In the genomic region with DNA sequence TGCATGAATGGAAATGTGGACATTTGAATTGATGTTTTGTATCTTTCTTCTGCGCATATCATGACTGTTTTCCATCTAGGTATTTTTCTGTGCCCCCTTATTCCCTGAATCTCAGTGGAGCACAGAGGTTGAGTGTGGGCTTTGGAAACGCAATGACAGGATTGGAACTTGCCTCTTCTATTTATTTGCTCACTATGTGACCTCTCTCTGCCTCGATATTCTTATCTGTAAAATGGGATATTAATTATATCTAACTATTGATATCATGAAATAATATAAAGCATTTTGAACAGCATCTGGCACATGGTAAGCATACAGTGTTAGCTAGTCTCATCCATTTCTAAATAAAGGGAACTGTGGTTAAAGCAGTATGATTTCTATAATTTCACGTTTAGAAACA, we compare ENCODE assay signal across 25 cellular contexts. TPM values are rescaled to one million over a fixed set of nuclear protein-coding genes. Genes with fewer than 3 reads are reported as not detected.
DNase-seq lines count a peak whose midpoint lies in the region; ATAC-seq, FAIRE-seq and TF ChIP-seq lines count a peak whose summit lies in the region.
"Had no signal": no experiment of that assay in that cellular context is flagged by ENCODE, and none has a peak within 500 bp of the region (broad histone marks: within the 10 kb centered on the region; RNA-seq: fewer than 3 reads in every experiment).

No MANE protein-coding gene starts in this region.

- H3K9me2 ChIP-seq in hepatocyte (replicated peaks; ENCODE audit: insufficient read depth), result no peaks in the 10 kb centered on the region

- peaks cover 24% of the 10 kb centered on the region for H3K4me1 Mint-ChIP-seq in activated T-helper 17 cell treated with anti-CD3 and anti-CD28 coated beads, Interleukin-2, amount 50 U/mL, for 72 hours
- H3K4me1 Mint-ChIP-seq: H9 had no signal

- CTCF ChIA-PET in HepG2 (lab: Yijun Ruan, JAX; ENCODE audit: low intra/inter-chr PET ratio, low total read pairs), result no interaction called here

- H3K27me3 ChIP-seq in cardiac muscle cell (no peaks in the 10 kb centered on the region), heart left ventricle (no peaks in the 10 kb centered on the region), HepG2 (ENCODE audit: control insufficient read depth in 1 of 2, insufficient read depth in 2 of 2, low read length in 2 of 2) (no peaks in the 10 kb centered on the region), right lobe of liver (no peaks in the 10 kb centered on the region), hepatocyte (no peaks in the 10 kb centered on the region)
- H3K27me3 ChIP-seq: BLaER1 had no signal

- POLR2A ChIA-PET in HepG2 (lab: Yijun Ruan, JAX), result no interaction called here

- no TSS peak for BruUV-seq in HepG2 (replicated peaks; lab: Mats Ljungman, UMichigan)

- H3K27me3 Mint-ChIP-seq in activated T-helper 17 cell treated with anti-CD3 and anti-CD28 coated beads, Interleukin-2, amount 50 U/mL, for 72 hours, result no peaks in the 10 kb centered on the region
- H3K27me3 Mint-ChIP-seq: B cell; CD4-positive, CD25-positive, alpha-beta regulatory T cell had no signal

- in situ Hi-C loops in HepG2 (cut with HindIII; ENCODE audit: extremely low pct_ligation_motif_present, low pct_unique_long_range_greater_than_20kb), result no loop called here

- H4K20me1 ChIP-seq in HepG2 (ENCODE audit: insufficient read depth, low read length) (no peaks in the 10 kb centered on the region), hepatocyte (ENCODE audit: insufficient read depth, poor library complexity, severe bottlenecking) (no peaks in the 10 kb centered on the region)
- H4K20me1 ChIP-seq: BLaER1 had no signal

- no peak for FAIRE-seq in HepG2 (lab: Jason Lieb, UNC)
- FAIRE-seq: A204.1, G401.6, GM12892, GM19239, H1 had no signal

- ATAC-seq in heart left ventricle (no peak), HepG2 (no peak), right lobe of liver (no peak)
- ATAC-seq in activated T-helper 17 cell treated with anti-CD3 and anti-CD28 coated beads, Interleukin-2, amount 50 U/mL, for 72 hours (replicated peaks), result no peak
- ATAC-seq: CD8-positive, alpha-beta T cell had no signal

- TF ChIP-seq EP300 in HepG2 (IDR thresholded peaks at IDR 0.05; ENCODE audit: low read depth in 2 of 2, low read length in 2 of 2) (no peak), HepG2 (CRISPR knock-in tag; IDR thresholded peaks at IDR 0.05; ENCODE audit: borderline replicate concordance) (no peak)

- H3K79me2 ChIP-seq in HepG2 (ENCODE audit: insufficient read depth, low read length) (no peaks in the 10 kb centered on the region), hepatocyte (no peaks in the 10 kb centered on the region)

- DNase-seq in cardiac muscle cell (ENCODE audit: low read depth in 1 of 2, low spot score in 1 of 2) (no peak), heart left ventricle (no peak), HepG2 (ENCODE audit: low spot score) (no peak), right lobe of liver (no peak), hepatocyte (ENCODE audit: low spot score) (no peak), HCEC 1CT (no peak), SW480 (ENCODE audit: low spot score) (no peak)
- DNase-seq: Caco-2; CD4-positive, CD25-positive, alpha-beta regulatory T cell; CD8-positive, alpha-beta T cell; DMS153; DND-41; H9 had no signal

- TF ChIP-seq POLR2A in heart left ventricle (IDR thresholded peaks at IDR 0.05) (no peak), HepG2 (IDR thresholded peaks at IDR 0.05; ENCODE audit: insufficient read depth in 1 of 2, low read depth in 2 of 2, low read length in 2 of 2) (no peak), right lobe of liver (IDR thresholded peaks at IDR 0.05) (no peak)

- H3K4me1 ChIP-seq in cardiac muscle cell (ENCODE audit: low read depth) (peaks cover 10% of the 10 kb centered on the region), heart left ventricle (peaks cover 0 to 9% (median 0%) of the 10 kb centered on the region in 12 donors), HepG2 (ENCODE audit: insufficient read depth, low read length) (no peaks in the 10 kb centered on the region), right lobe of liver (no peaks in the 10 kb centered on the region), hepatocyte (ENCODE audit: insufficient read depth) (no peaks in the 10 kb centered on the region)
- H3K4me1 ChIP-seq: BLaER1, Caco-2 had no signal

- H2AFZ ChIP-seq in HepG2 (ENCODE audit: low read length), result no peak overlapping the region
- H2AFZ ChIP-seq in hepatocyte, result no peak overlapping the region
- H2AFZ ChIP-seq: GM23248 had no signal

- no peaks in the 10 kb centered on the region for H3K9me3 Mint-ChIP-seq in activated T-helper 17 cell treated with anti-CD3 and anti-CD28 coated beads, Interleukin-2, amount 50 U/mL, for 72 hours
- H3K9me3 Mint-ChIP-seq: CD4-positive, CD25-positive, alpha-beta regulatory T cell; CD8-positive, alpha-beta T cell; H9; HFFc6 had no signal

- peak overlapping the region; percentile 48 for H3K4me3 Mint-ChIP-seq in activated T-helper 17 cell treated with anti-CD3 and anti-CD28 coated beads, Interleukin-2, amount 50 U/mL, for 72 hours
- H3K4me3 Mint-ChIP-seq: B cell; CD4-positive, CD25-positive, alpha-beta regulatory T cell; CD8-positive, alpha-beta T cell; H9; HFFc6 had no signal

- 89 to 95% (median 91%) methylated on average over 4 of the region's 4 CpGs for WGBS in heart left ventricle, 4 donors
- 98% methylated on average over 4 of the region's 4 CpGs for WGBS in HepG2 (ENCODE audit: low lambda C conversion rate)
- 94% methylated on average over 4 of the region's 4 CpGs for WGBS in right lobe of liver (ENCODE audit: insufficient coverage, low coverage, low lambda C conversion rate, missing lambda C conversion rate)
- 94% methylated on average over 4 of the region's 4 CpGs for WGBS in hepatocyte (ENCODE audit: low lambda C conversion rate, missing lambda C conversion rate)

- TF ChIP-seq CTCF in cardiac muscle cell (IDR thresholded peaks at IDR 0.05; ENCODE audit: low read depth, low read length), result no peak
- no peak for TF ChIP-seq CTCF in heart left ventricle (IDR thresholded peaks at IDR 0.05)
- no peak for TF ChIP-seq CTCF in HepG2 (CRISPR knock-in tag; IDR thresholded peaks at IDR 0.05)
- TF ChIP-seq CTCF in right lobe of liver (IDR thresholded peaks at IDR 0.05), result no peak
- no peak for TF ChIP-seq CTCF in hepatocyte (IDR thresholded peaks at IDR 0.05; ENCODE audit: poor library complexity)

- H3K9me3 ChIP-seq in cardiac muscle cell (ENCODE audit: low read depth) (no peaks in the 10 kb centered on the region), heart left ventricle (no peaks in the 10 kb centered on the region), HepG2 (ENCODE audit: low read length) (no peaks in the 10 kb centered on the region), right lobe of liver (no peaks in the 10 kb centered on the region), hepatocyte (ENCODE audit: low read depth) (no peaks in the 10 kb centered on the region)
- H3K9me3 ChIP-seq: BLaER1, Caco-2 had no signal

- H3K36me3 Mint-ChIP-seq in activated T-helper 17 cell treated with anti-CD3 and anti-CD28 coated beads, Interleukin-2, amount 50 U/mL, for 72 hours (ENCODE audit: low read depth), result peaks cover 28% of the 10 kb centered on the region

- TF ChIP-seq RAD21 in HepG2 (CRISPR knock-in tag; IDR thresholded peaks at IDR 0.05), result no peak

- no peak overlapping the region for H3K9ac ChIP-seq in HepG2 (ENCODE audit: insufficient read depth, low read depth, low read length)
- H3K9ac ChIP-seq: BLaER1, GM23248 had no signal

- H3K27ac Mint-ChIP-seq in activated T-helper 17 cell treated with anti-CD3 and anti-CD28 coated beads, Interleukin-2, amount 50 U/mL, for 72 hours, result peak overlapping the region; percentile 22
- H3K27ac Mint-ChIP-seq: B cell, H9 had no signal

- H3K4me2 ChIP-seq in HepG2 (ENCODE audit: low read depth, low read length) (no peak overlapping the region), hepatocyte (no peak overlapping the region)
- H3K4me2 ChIP-seq: BLaER1 had no signal

- H3K36me3 ChIP-seq in cardiac muscle cell (peaks cover 21% of the 10 kb centered on the region), heart left ventricle (peaks cover 0 to 77% (median 35%) of the 10 kb centered on the region in 9 donors), HepG2 (replicated peaks in 1 of 2; ENCODE audit: control insufficient read depth in 1 of 2, insufficient read depth in 2 of 2, low read length in 2 of 2) (peaks cover 17 to 48% of the 10 kb centered on the region in 2 experiments), right lobe of liver (peaks cover 0 to 4% (median 0%) of the 10 kb centered on the region in 4 donors), hepatocyte (replicated peaks; ENCODE audit: insufficient read depth, low read depth) (no peaks in the 10 kb centered on the region)

- intact Hi-C loops in heart left ventricle (cut with DNase I), result no loop called here
- intact Hi-C loops in HepG2 (cut with micrococcal nuclease; ENCODE audit: unreplicated experiment), result no loop called here
- intact Hi-C loops in right lobe of liver (cut with DNase I), result no loop called here

- H3K27ac ChIP-seq in cardiac muscle cell (peak overlapping the region; percentile 83), heart left ventricle (peak overlapping the region in 6 of 12 donors; percentile 6 to 41 (median 34)), HepG2 (ENCODE audit: extremely low read length, insufficient read depth, low read length) (no peak overlapping the region), right lobe of liver (no peak overlapping the region), hepatocyte (peak overlapping the region; percentile 28)
- H3K27ac ChIP-seq: 22Rv1, BLaER1, C4-2B, GM23248 had no signal

- H3K4me3 ChIP-seq in cardiac muscle cell, result no peak overlapping the region
- H3K4me3 ChIP-seq in heart left ventricle, result no peak overlapping the region
- no peak overlapping the region for H3K4me3 ChIP-seq in HepG2 (replicated peaks in 1 of 3; ENCODE audit: insufficient read depth in 1 of 3, low read depth in 2 of 3, low read length in 3 of 3)
- H3K4me3 ChIP-seq in right lobe of liver, result no peak overlapping the region
- H3K4me3 ChIP-seq in hepatocyte, result no peak overlapping the region
- H3K4me3 ChIP-seq: BLaER1, GM23248 had no signal

RNA-seq across cellular contexts. Expression of a gene that starts 26.0 kb away (rescaled TPM):
- 32.8 and 41.0 TPM in 2 replicates for total RNA-seq in cardiac muscle cell
- polyA plus RNA-seq in cardiac muscle cell, result 69.6 and 71.2 TPM in 2 replicates
- total RNA-seq in heart left ventricle, result 10 to 100 TPM; 17.8 to 35.7 (median 25.9) TPM
- polyA plus RNA-seq in heart left ventricle, result 10 to 100 TPM; 21.6 to 28.6 TPM
- 14.3 and 16.9 TPM in 2 replicates for total RNA-seq in HepG2 (2016; rRNA removed; fragmentation: Illumina TruSeq; extraction: Trizol)
- 18.4 and 20.8 TPM in 2 replicates for total RNA-seq in HepG2 (2016; cell fraction: cytosol; rRNA removed; fragmentation: Illumina TruSeq; extraction: Trizol; ENCODE audit: low read depth)
- total RNA-seq in HepG2 (2016; cell fraction: insoluble cytoplasmic fraction; rRNA removed; fragmentation: Illumina TruSeq; extraction: Trizol), result 15.7 TPM in 2 replicates
- 19.9 and 20.6 TPM in 2 replicates for total RNA-seq in HepG2 (2016; cell fraction: membrane; rRNA removed; fragmentation: Illumina TruSeq; extraction: Trizol)
- 7.3 and 8.2 TPM in 2 replicates for total RNA-seq in HepG2 (2016; cell fraction: nucleus; rRNA removed; fragmentation: Illumina TruSeq; extraction: Trizol)
- 21.7 and 26.6 TPM in 2 replicates for polyA plus RNA-seq in HepG2 (2011; rRNA removed)
- polyA plus RNA-seq in HepG2 (2011; cell fraction: cytosol; rRNA removed), result 20.8 and 23.4 TPM in 2 replicates
- 12.7 and 13.6 TPM in 2 replicates for polyA plus RNA-seq in HepG2 (2011; cell fraction: nucleus; rRNA removed)
- 42.1 and 46.6 TPM in 2 replicates for polyA plus RNA-seq in HepG2 (2012)
- polyA plus RNA-seq in HepG2 (2016; cell fraction: cytosol; fragmentation: Illumina TruSeq; extraction: Trizol; ENCODE audit: low read depth), result 13.3 and 14.9 TPM in 2 replicates
- polyA plus RNA-seq in HepG2 (2016; cell fraction: insoluble cytoplasmic fraction; fragmentation: Illumina TruSeq; extraction: Trizol; ENCODE audit: low read depth), result 23.9 and 25.8 TPM in 2 replicates
- polyA plus RNA-seq in HepG2 (2016; cell fraction: membrane; fragmentation: Illumina TruSeq; extraction: Trizol; ENCODE audit: low read depth), result 20.6 and 21.6 TPM in 2 replicates
- 23.5 and 25.3 TPM in 2 replicates for polyA plus RNA-seq in HepG2 (2016; cell fraction: nucleus; fragmentation: Illumina TruSeq; extraction: Trizol; ENCODE audit: insufficient read depth, low read depth)
- polyA minus RNA-seq in HepG2 (2011; rRNA and poly(A)+ RNA removed; ENCODE audit: low replicate concordance), result 1.4 and 6.0 TPM in 2 replicates
- 9.7 and 10.0 TPM in 2 replicates for polyA minus RNA-seq in HepG2 (2011; cell fraction: cytosol; rRNA and poly(A)+ RNA removed)
- polyA minus RNA-seq in HepG2 (2011; cell fraction: nucleus; rRNA and poly(A)+ RNA removed), result 10.3 and 10.7 TPM in 2 replicates
- total RNA-seq in right lobe of liver, result 1 to 10 TPM; 1.4 to 6.2 (median 4.7) TPM
- total RNA-seq in activated T-helper 17 cell treated with anti-CD3 and anti-CD28 coated beads, Interleukin-2, amount 50 U/mL, for 72 hours, result 10 to 100 TPM in 1 of 2 donors, 1 to 10 TPM in 1; 10.0 to 21.3 TPM
- total RNA-seq in hepatocyte, result 12.9 and 13.1 TPM in 2 replicates
- 18.0 and 24.8 TPM in 2 replicates for polyA plus RNA-seq in hepatocyte

RNA-seq across cellular contexts. Expression of a gene that starts 57.8 kb away (rescaled TPM):
- total RNA-seq in cardiac muscle cell (2.5 and 3.0 TPM in 2 replicates), heart left ventricle (1 to 10 TPM; 2.4 to 5.9 (median 3.2) TPM), HepG2 (2016; rRNA removed; fragmentation: Illumina TruSeq; extraction: Trizol) (7.7 and 8.1 TPM in 2 replicates), right lobe of liver (1 to 10 TPM in 5 of 6 experiments, under 1 TPM in 1; 0.73 to 9.2 (median 2.6) TPM), hepatocyte (3.3 and 3.6 TPM in 2 replicates)
- polyA plus RNA-seq in cardiac muscle cell (0.89 and 3.0 TPM in 2 replicates), heart left ventricle (1 to 10 TPM in 1 of 2 donors, under 1 TPM in 1; 0.91 to 4.4 TPM), HepG2 (2011; rRNA removed) (1.8 and 2.9 TPM in 2 replicates), hepatocyte (0.98 and 2.2 TPM in 2 replicates)
- 1.2 TPM in 2 replicates for total RNA-seq in HepG2 (2016; cell fraction: cytosol; rRNA removed; fragmentation: Illumina TruSeq; extraction: Trizol; ENCODE audit: low read depth)
- 8.0 and 8.1 TPM in 2 replicates for total RNA-seq in HepG2 (2016; cell fraction: insoluble cytoplasmic fraction; rRNA removed; fragmentation: Illumina TruSeq; extraction: Trizol)
- total RNA-seq in HepG2 (2016; cell fraction: membrane; rRNA removed; fragmentation: Illumina TruSeq; extraction: Trizol), result 3.0 and 4.0 TPM in 2 replicates
- total RNA-seq in HepG2 (2016; cell fraction: nucleus; rRNA removed; fragmentation: Illumina TruSeq; extraction: Trizol), result 10.3 and 11.5 TPM in 2 replicates
- 1.1 TPM in 2 replicates for polyA plus RNA-seq in HepG2 (2011; cell fraction: cytosol; rRNA removed)
- polyA plus RNA-seq in HepG2 (2011; cell fraction: nucleus; rRNA removed), result 2.0 and 3.3 TPM in 2 replicates
- 2.5 and 4.6 TPM in 2 replicates for polyA plus RNA-seq in HepG2 (2012)
- 0.44 and 0.57 TPM in 2 replicates for polyA plus RNA-seq in HepG2 (2016; cell fraction: cytosol; fragmentation: Illumina TruSeq; extraction: Trizol; ENCODE audit: low read depth)
- 7.1 and 7.8 TPM in 2 replicates for polyA plus RNA-seq in HepG2 (2016; cell fraction: insoluble cytoplasmic fraction; fragmentation: Illumina TruSeq; extraction: Trizol; ENCODE audit: low read depth)
- 1.4 and 1.7 TPM in 2 replicates for polyA plus RNA-seq in HepG2 (2016; cell fraction: membrane; fragmentation: Illumina TruSeq; extraction: Trizol; ENCODE audit: low read depth)
- 19.1 and 20.1 TPM in 2 replicates for polyA plus RNA-seq in HepG2 (2016; cell fraction: nucleus; fragmentation: Illumina TruSeq; extraction: Trizol; ENCODE audit: insufficient read depth, low read depth)
- 2.3 and 10.9 TPM in 2 replicates for polyA minus RNA-seq in HepG2 (2011; rRNA and poly(A)+ RNA removed; ENCODE audit: low replicate concordance)
- polyA minus RNA-seq in HepG2 (2011; cell fraction: cytosol; rRNA and poly(A)+ RNA removed), result 1.8 and 2.5 TPM in 2 replicates
- 3.4 and 5.7 TPM in 2 replicates for polyA minus RNA-seq in HepG2 (2011; cell fraction: nucleus; rRNA and poly(A)+ RNA removed)
- total RNA-seq in activated T-helper 17 cell treated with anti-CD3 and anti-CD28 coated beads, Interleukin-2, amount 50 U/mL, for 72 hours, result 10 to 100 TPM; 25.4 to 27.8 TPM

Comparison
In these comparisons a context has a peak if more than half of its experiments do, and no peak if none do; other contexts are left out.
1. H3K27ac ChIP-seq: peak in cardiac muscle cell (single experiment) and hepatocyte (single experiment); none in HepG2 (single experiment) and right lobe of liver (0 of 3).